Comparison of ENCODE assay signal across 30 cellular contexts in genomic region chr14:102892660-102893059, GRCh38. TPM values are rescaled to one million over a fixed set of nuclear protein-coding genes. Genes with fewer than 3 reads are reported as not detected.
A peak's percentile ranks its signal among the peaks of the same experiment; 100 is the strongest.
DNase-seq lines count a peak whose midpoint lies in the region; ATAC-seq and TF ChIP-seq lines count a peak whose summit lies in the region.
"Had no signal": no experiment of that assay in that cellular context is flagged by ENCODE, and none has a peak within 500 bp of the region (broad histone marks: within the 10 kb centered on the region; RNA-seq: fewer than 3 reads in every experiment).

No MANE protein-coding gene starts in this region.

- no peak for TF ChIP-seq POLR2A in IMR-90 (IDR thresholded peaks at IDR 0.05; ENCODE audit: low read depth, low read length)
- no peak for TF ChIP-seq POLR2A in esophagus muscularis mucosa (IDR thresholded peaks at IDR 0.05; ENCODE audit: low read depth)

- dilution Hi-C loops in IMR-90 (cut with HindIII; ENCODE audit: low sequenced_read_pairs, unreplicated experiment) = no loop called here

- no peak for DNase-seq in activated naive CD8-positive, alpha-beta T cell treated with anti-CD3 and anti-CD28 coated beads, Interleukin-2, amount 50 U/mL, for 24 hours
- DNase-seq in activated naive CD8-positive, alpha-beta T cell treated with anti-CD3 and anti-CD28 coated beads for 36 hours = no peak
- DNase-seq in IMR-90 (no peak), esophagus muscularis mucosa (ENCODE audit: extremely low spot score) (no peak), UCSD-AML1 (lab: John Stamatoyannopoulos, UW; ENCODE audit: unreplicated experiment) (no peak)
- no peak for DNase-seq in T-helper 2 cell treated with Interferon-gamma antibody and Interleukin-4, amounts not matched to agents 5 μg/mL and 100 μg/mL, for 36 hours (ENCODE audit: low spot score)
- DNase-seq: Caco-2; CD8-positive, alpha-beta T cell; GDM1; GOT3; MM.1S; NCI-H1048; NCI-H1417; NCI-H1694; NCI-H2029 treated with DMSO at 0.1 percent for 48 hours; NCI-H446 treated with DMSO at 0.1 percent for 48 hours; NCI-H526; NCI-H82; NK-92 treated with Interleukin-12 subunit alpha and Interleukin-12 subunit beta, amount 100 ng/mL, for 24 hours; PC-3 had no signal

- no peak overlapping the region for H3K9ac ChIP-seq in IMR-90 (ENCODE audit: low read depth, low read length)
- H3K9ac ChIP-seq: KMS-11 had no signal

- H3K4me3 ChIP-seq in IMR-90 (ENCODE audit: insufficient read depth, low read depth, low read length) (no peak overlapping the region), esophagus muscularis mucosa (no peak overlapping the region)
- H3K4me3 ChIP-seq: A549, GM12878, HAP-1, SJCRH30 had no signal

- H2BK15ac ChIP-seq in IMR-90 (ENCODE audit: low read depth, low read length) = no peak overlapping the region

- in situ Hi-C loops in IMR-90 (cut with MboI; ENCODE audit: low sequenced_read_pairs) = loop anchor here (10.0 kb wide), 1 partner anchor 108 kb away; no protein-coding TSS in a partner anchor

- no peak overlapping the region for H3K4me2 ChIP-seq in IMR-90 (ENCODE audit: low read depth, low read length)
- H3K4me2 ChIP-seq: A549, KMS-11 had no signal

- H4K8ac ChIP-seq in IMR-90 (ENCODE audit: low read depth in 2 of 2, low read length in 2 of 2) = no peak overlapping the region

- H2AFZ ChIP-seq in IMR-90 (replicated peaks; ENCODE audit: low read length, poor library complexity) = no peak overlapping the region

- no peak for TF ChIP-seq EP300 in esophagus muscularis mucosa (IDR thresholded peaks at IDR 0.05)

- H4K91ac ChIP-seq in IMR-90 (ENCODE audit: insufficient read depth, low read depth, low read length) = no peak overlapping the region

- H3K27ac ChIP-seq in IMR-90 (ENCODE audit: insufficient read depth, low read length) (no peak overlapping the region), esophagus muscularis mucosa (replicated peaks in 1 of 4) (peak overlapping the region in 3 of 4 donors; percentile 50 to 72 (median 53))
- H3K27ac ChIP-seq: A549, C4-2B, KMS-11, SJCRH30 had no signal

- H2BK5ac ChIP-seq in IMR-90 (ENCODE audit: low read depth, low read length, poor library complexity, severe bottlenecking) = no peak overlapping the region

- H3K4me1 Mint-ChIP-seq in activated naive CD8-positive, alpha-beta T cell treated with anti-CD3 and anti-CD28 coated beads, Interleukin-2, amount 50 U/mL, for 24 hours = peaks cover 5% of the 10 kb centered on the region
- H3K4me1 Mint-ChIP-seq in activated naive CD8-positive, alpha-beta T cell treated with anti-CD3 and anti-CD28 coated beads for 36 hours = no peaks in the 10 kb centered on the region
- H3K4me1 Mint-ChIP-seq in stimulated activated memory B cell treated with anti-CD40 and anti-IgM and Interleukin-4, amounts not matched to agents 10 μg/mL and 1 μg/mL and 100 μg/mL, for 72 hours = peaks cover 30% of the 10 kb centered on the region
- no peaks in the 10 kb centered on the region for H3K4me1 Mint-ChIP-seq in T-helper 2 cell treated with Interferon-gamma antibody and Interleukin-4, amounts not matched to agents 5 μg/mL and 100 μg/mL, for 36 hours (ENCODE audit: low read depth)

- peaks cover 0 to 10% of the 10 kb centered on the region in 2 experiments; a peak in 1 of 4 replicates for H3K79me1 ChIP-seq in IMR-90 (ENCODE audit: low read depth in 1 of 2, low read length in 2 of 2)

- H3K27ac Mint-ChIP-seq in activated naive CD8-positive, alpha-beta T cell treated with anti-CD3 and anti-CD28 coated beads, Interleukin-2, amount 50 U/mL, for 24 hours = peak overlapping the region; percentile 38
- no peak overlapping the region for H3K27ac Mint-ChIP-seq in activated naive CD8-positive, alpha-beta T cell treated with anti-CD3 and anti-CD28 coated beads for 36 hours
- peak overlapping the region; percentile 17 for H3K27ac Mint-ChIP-seq in stimulated activated memory B cell treated with anti-CD40 and anti-IgM and Interleukin-4, amounts not matched to agents 10 μg/mL and 1 μg/mL and 100 μg/mL, for 72 hours
- H3K27ac Mint-ChIP-seq in T-helper 2 cell treated with Interferon-gamma antibody and Interleukin-4, amounts not matched to agents 5 μg/mL and 100 μg/mL, for 36 hours = no peak overlapping the region
- H3K27ac Mint-ChIP-seq: B cell; CD8-positive, alpha-beta T cell had no signal

- peaks cover 14% of the 10 kb centered on the region; the same call in 1 of the 2 replicates for H4K20me1 ChIP-seq in IMR-90 (ENCODE audit: insufficient read depth, low read length)

- H2BK120ac ChIP-seq in IMR-90 (ENCODE audit: low read depth, low read length) = no peak overlapping the region

- intact Hi-C loops in IMR-90 (cut with micrococcal nuclease) = loop anchor here (1.0 to 5.0 kb wide), 2 partner anchors 95 to 117 kb away; no protein-coding TSS in a partner anchor
- intact Hi-C loops in esophagus muscularis mucosa (cut with DNase I) = no loop called here

- POLR2A ChIA-PET in IMR-90 (lab: Charles Lee; ENCODE audit: unreplicated experiment) = no interaction called here

- H3K27me3 Mint-ChIP-seq in activated naive CD8-positive, alpha-beta T cell treated with anti-CD3 and anti-CD28 coated beads, Interleukin-2, amount 50 U/mL, for 24 hours = no peaks in the 10 kb centered on the region
- no peaks in the 10 kb centered on the region for H3K27me3 Mint-ChIP-seq in activated naive CD8-positive, alpha-beta T cell treated with anti-CD3 and anti-CD28 coated beads for 36 hours
- H3K27me3 Mint-ChIP-seq in stimulated activated memory B cell treated with anti-CD40 and anti-IgM and Interleukin-4, amounts not matched to agents 10 μg/mL and 1 μg/mL and 100 μg/mL, for 72 hours = no peaks in the 10 kb centered on the region
- no peaks in the 10 kb centered on the region for H3K27me3 Mint-ChIP-seq in T-helper 2 cell treated with Interferon-gamma antibody and Interleukin-4, amounts not matched to agents 5 μg/mL and 100 μg/mL, for 36 hours (ENCODE audit: low read depth)
- H3K27me3 Mint-ChIP-seq: B cell, IgD-negative memory B cell had no signal

- no TSS peak for BruUV-seq in IMR-90 (replicated peaks; lab: Mats Ljungman, UMichigan)

- no peak overlapping the region for H3K18ac ChIP-seq in IMR-90 (ENCODE audit: low read depth, low read length)

- H3K4me1 ChIP-seq in IMR-90 (ENCODE audit: control insufficient read depth, insufficient read depth, low read length) = peaks cover 4% of the 10 kb centered on the region; the same call in 1 of the 2 replicates
- H3K4me1 ChIP-seq in esophagus muscularis mucosa = peaks cover 0 to 22% (median 16%) of the 10 kb centered on the region in 4 donors
- H3K4me1 ChIP-seq: A549, Caco-2, HAP-1, SJCRH30 had no signal

- CTCF ChIA-PET in IMR-90 (lab: Yijun Ruan, JAX) = no interaction called here

- no peak overlapping the region for H3K4me3 Mint-ChIP-seq in activated naive CD8-positive, alpha-beta T cell treated with anti-CD3 and anti-CD28 coated beads, Interleukin-2, amount 50 U/mL, for 24 hours
- no peak overlapping the region for H3K4me3 Mint-ChIP-seq in activated naive CD8-positive, alpha-beta T cell treated with anti-CD3 and anti-CD28 coated beads for 36 hours
- no peak overlapping the region for H3K4me3 Mint-ChIP-seq in stimulated activated memory B cell treated with anti-CD40 and anti-IgM and Interleukin-4, amounts not matched to agents 10 μg/mL and 1 μg/mL and 100 μg/mL, for 72 hours
- no peak overlapping the region for H3K4me3 Mint-ChIP-seq in T-helper 2 cell treated with Interferon-gamma antibody and Interleukin-4, amounts not matched to agents 5 μg/mL and 100 μg/mL, for 36 hours
- H3K4me3 Mint-ChIP-seq: B cell; CD8-positive, alpha-beta T cell; HFFc6; IgD-negative memory B cell had no signal

- H2BK20ac ChIP-seq in IMR-90 (ENCODE audit: low read depth, low read length) = no peak overlapping the region

- H2AK5ac ChIP-seq in IMR-90 (ENCODE audit: low read depth, low read length) = peak overlapping the region; percentile 41; the same call in 1 of the 2 replicates

- H3K36me3 Mint-ChIP-seq in activated naive CD8-positive, alpha-beta T cell treated with anti-CD3 and anti-CD28 coated beads, Interleukin-2, amount 50 U/mL, for 24 hours (ENCODE audit: low read depth) = peaks cover 48% of the 10 kb centered on the region
- peaks cover 16% of the 10 kb centered on the region for H3K36me3 Mint-ChIP-seq in activated naive CD8-positive, alpha-beta T cell treated with anti-CD3 and anti-CD28 coated beads for 36 hours
- peaks cover 61% of the 10 kb centered on the region for H3K36me3 Mint-ChIP-seq in stimulated activated memory B cell treated with anti-CD40 and anti-IgM and Interleukin-4, amounts not matched to agents 10 μg/mL and 1 μg/mL and 100 μg/mL, for 72 hours
- peaks cover 24% of the 10 kb centered on the region for H3K36me3 Mint-ChIP-seq in T-helper 2 cell treated with Interferon-gamma antibody and Interleukin-4, amounts not matched to agents 5 μg/mL and 100 μg/mL, for 36 hours (ENCODE audit: low read depth)

- no peak overlapping the region for H3K14ac ChIP-seq in IMR-90 (replicated peaks; ENCODE audit: low read depth, low read length)

- H3K9me3 Mint-ChIP-seq in activated naive CD8-positive, alpha-beta T cell treated with anti-CD3 and anti-CD28 coated beads, Interleukin-2, amount 50 U/mL, for 24 hours = no peaks in the 10 kb centered on the region
- no peaks in the 10 kb centered on the region for H3K9me3 Mint-ChIP-seq in activated naive CD8-positive, alpha-beta T cell treated with anti-CD3 and anti-CD28 coated beads for 36 hours
- no peaks in the 10 kb centered on the region for H3K9me3 Mint-ChIP-seq in stimulated activated memory B cell treated with anti-CD40 and anti-IgM and Interleukin-4, amounts not matched to agents 10 μg/mL and 1 μg/mL and 100 μg/mL, for 72 hours
- H3K9me3 Mint-ChIP-seq in T-helper 2 cell treated with Interferon-gamma antibody and Interleukin-4, amounts not matched to agents 5 μg/mL and 100 μg/mL, for 36 hours = no peaks in the 10 kb centered on the region
- H3K9me3 Mint-ChIP-seq: CD8-positive, alpha-beta T cell; HFFc6; IgD-negative memory B cell had no signal

- WGBS in IMR-90 (ENCODE audit: extremely low coverage in 2 of 2, insufficient read length in 1 of 2), 2 experiments = 100% methylated on average over 6 of the region's 8 CpGs; no CpG with 5 or more reads in 1 of the 2 experiments
- 93% methylated on average over 8 of the region's 8 CpGs for WGBS in esophagus muscularis mucosa

- no peak overlapping the region for H3K4ac ChIP-seq in IMR-90 (ENCODE audit: low read depth, low read length)

- TF ChIP-seq CTCF in IMR-90 (conservative IDR thresholded peaks at IDR 0.05; ENCODE audit: low read depth, low read length) = no peak
- TF ChIP-seq CTCF in esophagus muscularis mucosa (IDR thresholded peaks at IDR 0.05) = no peak

- no peaks in the 10 kb centered on the region for H3K27me3 ChIP-seq in IMR-90 (ENCODE audit: control insufficient read depth, insufficient read depth, low read length)
- H3K27me3 ChIP-seq in esophagus muscularis mucosa = no peaks in the 10 kb centered on the region
- H3K27me3 ChIP-seq: SJCRH30 had no signal

- H3K9me1 ChIP-seq in IMR-90 (ENCODE audit: insufficient read depth, low read length) = peaks cover 10% of the 10 kb centered on the region

- no peak overlapping the region for H4K5ac ChIP-seq in IMR-90 (ENCODE audit: low read depth, low read length)

- H3K23ac ChIP-seq in IMR-90 (ENCODE audit: low read depth, low read length) = no peak overlapping the region

- H3K36me3 ChIP-seq in IMR-90 (ENCODE audit: control insufficient read depth, insufficient read depth, low read length) (peaks cover 12% of the 10 kb centered on the region), esophagus muscularis mucosa (peaks cover 3 to 43% (median 19%) of the 10 kb centered on the region in 4 donors)
- H3K36me3 ChIP-seq: SJCRH30 had no signal

- no peak overlapping the region for H2AK9ac ChIP-seq in IMR-90 (replicated peaks; ENCODE audit: low read depth, low read length, poor library complexity)

- no peaks in the 10 kb centered on the region for H3K9me3 ChIP-seq in IMR-90 (ENCODE audit: control insufficient read depth, insufficient read depth, low read length)
- no peaks in the 10 kb centered on the region for H3K9me3 ChIP-seq in esophagus muscularis mucosa
- H3K9me3 ChIP-seq: A549, Caco-2, HAP-1, SJCRH30 had no signal

- no peak for ATAC-seq in activated naive CD8-positive, alpha-beta T cell treated with anti-CD3 and anti-CD28 coated beads, Interleukin-2, amount 50 U/mL, for 24 hours
- ATAC-seq in IMR-90 (ENCODE audit: low read depth) = no peak
- ATAC-seq in stimulated activated memory B cell treated with anti-CD40 and anti-IgM and Interleukin-4, amounts not matched to agents 10 μg/mL and 1 μg/mL and 100 μg/mL, for 72 hours = no peak
- ATAC-seq: A549; CD8-positive, alpha-beta T cell; PC-3 had no signal

- TF ChIP-seq RAD21 in IMR-90 (IDR thresholded peaks at IDR 0.05; ENCODE audit: low read length) = no peak

- no peak overlapping the region for H3K56ac ChIP-seq in IMR-90 (ENCODE audit: extremely low read depth, insufficient read depth, low read length)

RNA-seq across cellular contexts. Expression of gene AMN, which starts 29.8 kb away (rescaled TPM):
- total RNA-seq in activated naive CD8-positive, alpha-beta T cell treated with anti-CD3 and anti-CD28 coated beads for 36 hours = 1 to 10 TPM in 1 of 2 experiments, under 1 TPM in 1; 0.72 to 2.0 TPM
- total RNA-seq in IMR-90 (2012; rRNA removed) (under 0.01 TPM in 1 of 2 replicates, not detected in the other), esophagus muscularis mucosa (under 1 TPM in 2 of 4 donors, not detected in 2; 0.11 to 0.32 TPM)
- polyA plus RNA-seq in IMR-90 (2012; rRNA removed) = 0.11 and 0.24 TPM in 2 replicates
- 0.08 and 0.37 TPM in 2 replicates for polyA plus RNA-seq in IMR-90 (2012; cell fraction: cytosol; rRNA removed)
- polyA plus RNA-seq in IMR-90 (2012; cell fraction: nucleus; rRNA removed; ENCODE audit: low replicate concordance) = 0.95 and 3.4 TPM in 2 replicates
- total RNA-seq: HFFc6, PC-3, SJCRH30 had no signal

Comparison
In these comparisons a context has a peak if more than half of its experiments do, and no peak if none do; other contexts are left out.
1. H3K27ac Mint-ChIP-seq: peak in activated naive CD8-positive, alpha-beta T cell treated with anti-CD3 and anti-CD28 coated beads, Interleukin-2, amount 50 U/mL, for 24 hours (single experiment) and stimulated activated memory B cell treated with anti-CD40 and anti-IgM and Interleukin-4, amounts not matched to agents 10 μg/mL and 1 μg/mL and 100 μg/mL, for 72 hours (single experiment); none in activated naive CD8-positive, alpha-beta T cell treated with anti-CD3 and anti-CD28 coated beads for 36 hours (single experiment) and T-helper 2 cell treated with Interferon-gamma antibody and Interleukin-4, amounts not matched to agents 5 μg/mL and 100 μg/mL, for 36 hours (single experiment).